ENCODE assay signal across 9 cellular contexts in genomic region chr1:8211620-8212442, GRCh38.
DNase-seq lines count a peak whose midpoint lies in the region; ATAC-seq and TF ChIP-seq lines count a peak whose summit lies in the region.
"Had no signal": no experiment of that assay in that cellular context is flagged by ENCODE, and none has a peak within 500 bp of the region (broad histone marks: within the 10 kb centered on the region; RNA-seq: fewer than 3 reads in every experiment).

No MANE protein-coding gene starts in this region.

- H3K9me3 Mint-ChIP-seq in Caco-2 (ENCODE audit: unreplicated experiment), result no peaks in the 10 kb centered on the region
- H3K9me3 Mint-ChIP-seq in activated T-helper 2 cell treated with anti-CD3 and anti-CD28 coated beads, Interferon-gamma antibody, Interleukin-2, Interleukin-4, amounts not matched to agents 10 μg/mL and 5 μg/mL and 100 μg/mL, durations not matched to agents 14 hours and 24 hours and 36 hours, result no peaks in the 10 kb centered on the region

- no peaks in the 10 kb centered on the region for H3K36me3 Mint-ChIP-seq in Caco-2 (ENCODE audit: insufficient read depth, unreplicated experiment)
- H3K36me3 Mint-ChIP-seq in activated T-helper 2 cell treated with anti-CD3 and anti-CD28 coated beads, Interferon-gamma antibody, Interleukin-2, Interleukin-4, amounts not matched to agents 10 μg/mL and 5 μg/mL and 100 μg/mL, durations not matched to agents 14 hours and 24 hours and 36 hours (ENCODE audit: low read depth), result no peaks in the 10 kb centered on the region

- CTCF ChIA-PET in Caco-2 (lab: Charles Lee), result no interaction called here

- H3K4me3 Mint-ChIP-seq in Caco-2 (ENCODE audit: unreplicated experiment), result no peak overlapping the region
- no peak overlapping the region for H3K4me3 Mint-ChIP-seq in activated T-helper 2 cell treated with anti-CD3 and anti-CD28 coated beads, Interferon-gamma antibody, Interleukin-2, Interleukin-4, amounts not matched to agents 10 μg/mL and 5 μg/mL and 100 μg/mL, durations not matched to agents 14 hours and 24 hours and 36 hours (ENCODE audit: low read depth)

- no peaks in the 10 kb centered on the region for H3K9me3 ChIP-seq in Caco-2
- H3K9me3 ChIP-seq: tibial nerve had no signal

- peak; percentile 43 to 70 for DNase-seq in Caco-2
- DNase-seq in MV-4-11 (lab: John Stamatoyannopoulos, UW), result peak; percentile 96
- peak; percentile 97 for DNase-seq in choroid plexus epithelial cell (ENCODE audit: low read depth)
- peak; percentile 97 for DNase-seq in myocyte (ENCODE audit: low read depth)
- no peak for DNase-seq in activated T-helper 2 cell treated with anti-CD3 and anti-CD28 coated beads, Interferon-gamma antibody, Interleukin-2, Interleukin-4, amounts not matched to agents 10 μg/mL and 5 μg/mL and 100 μg/mL, durations not matched to agents 14 hours and 24 hours and 36 hours (ENCODE audit: low spot score)
- no peak for DNase-seq in cortex of kidney (lab: John Stamatoyannopoulos, UW)

- H3K4me1 Mint-ChIP-seq in Caco-2 (ENCODE audit: low read depth, unreplicated experiment), result peaks cover 10% of the 10 kb centered on the region
- H3K4me1 Mint-ChIP-seq in activated T-helper 2 cell treated with anti-CD3 and anti-CD28 coated beads, Interferon-gamma antibody, Interleukin-2, Interleukin-4, amounts not matched to agents 10 μg/mL and 5 μg/mL and 100 μg/mL, durations not matched to agents 14 hours and 24 hours and 36 hours (ENCODE audit: low read depth), result peaks cover 32% of the 10 kb centered on the region

- intact Hi-C loops in Caco-2 (cut with micrococcal nuclease; ENCODE audit: unreplicated experiment), result no loop called here
- intact Hi-C loops in activated T-helper 2 cell treated with anti-CD3 and anti-CD28 coated beads, Interferon-gamma antibody, Interleukin-2, Interleukin-4, amounts not matched to agents 10 μg/mL and 5 μg/mL and 100 μg/mL, durations not matched to agents 14 hours and 24 hours and 36 hours (cut with micrococcal nuclease), result no loop called here

- H3K36me3 ChIP-seq in Caco-2 (ENCODE audit: control insufficient read depth, insufficient read depth, low read length), result no peaks in the 10 kb centered on the region
- H3K36me3 ChIP-seq: tibial nerve had no signal

- no peak for ATAC-seq in HG02840 (IDR thresholded peaks at IDR 0.05; ENCODE audit: low FRiP score, unreplicated experiment)
- no peak for ATAC-seq in GM18861 (IDR thresholded peaks at IDR 0.05; ENCODE audit: unreplicated experiment)

- POLR2A ChIA-PET in Caco-2 (lab: Charles Lee), result no interaction called here

- H3K27me3 ChIP-seq in Caco-2 (replicated peaks; ENCODE audit: control insufficient read depth, insufficient read depth, low read length), result no peaks in the 10 kb centered on the region
- H3K27me3 ChIP-seq: tibial nerve had no signal

- no peak overlapping the region for H3K4me3 ChIP-seq in Caco-2 (ENCODE audit: low read depth, low read length)
- no peak overlapping the region for H3K4me3 ChIP-seq in choroid plexus epithelial cell (ENCODE audit: low read depth, low read length)
- H3K4me3 ChIP-seq: tibial nerve had no signal

- peaks cover 13% of the 10 kb centered on the region; the same call in 1 of the 2 replicates for H3K4me1 ChIP-seq in Caco-2

- H3K27me3 Mint-ChIP-seq in Caco-2 (ENCODE audit: insufficient read depth, unreplicated experiment), result no peaks in the 10 kb centered on the region
- peaks cover 9% of the 10 kb centered on the region for H3K27me3 Mint-ChIP-seq in activated T-helper 2 cell treated with anti-CD3 and anti-CD28 coated beads, Interferon-gamma antibody, Interleukin-2, Interleukin-4, amounts not matched to agents 10 μg/mL and 5 μg/mL and 100 μg/mL, durations not matched to agents 14 hours and 24 hours and 36 hours (ENCODE audit: low read depth)

- no peak for TF ChIP-seq CTCF in Caco-2 (IDR thresholded peaks at IDR 0.05; ENCODE audit: insufficient read depth in 1 of 2, low read depth in 1 of 2, low read length in 1 of 2, severe bottlenecking in 1 of 2, unreplicated experiment in 1 of 2)
- no peak for TF ChIP-seq CTCF in choroid plexus epithelial cell (conservative IDR thresholded peaks at IDR 0.05; ENCODE audit: low read depth, low read length)

- no TSS peak for BruUV-seq in Caco-2 (replicated peaks; lab: Mats Ljungman, UMichigan)

- peak overlapping the region; percentile 71 for H3K27ac Mint-ChIP-seq in Caco-2 (ENCODE audit: unreplicated experiment)
- no peak overlapping the region for H3K27ac Mint-ChIP-seq in activated T-helper 2 cell treated with anti-CD3 and anti-CD28 coated beads, Interferon-gamma antibody, Interleukin-2, Interleukin-4, amounts not matched to agents 10 μg/mL and 5 μg/mL and 100 μg/mL, durations not matched to agents 14 hours and 24 hours and 36 hours

Comparison
In these comparisons a context has a peak if more than half of its experiments do, and no peak if none do; other contexts are left out.
1. DNase-seq: peak in Caco-2 (2 of 2), MV-4-11 (single experiment), choroid plexus epithelial cell (single experiment) and myocyte (single experiment); none in activated T-helper 2 cell treated with anti-CD3 and anti-CD28 coated beads, Interferon-gamma antibody, Interleukin-2, Interleukin-4, amounts not matched to agents 10 μg/mL and 5 μg/mL and 100 μg/mL, durations not matched to agents 14 hours and 24 hours and 36 hours (single experiment) and cortex of kidney (single experiment).